Comparison of ENCODE assay signal across 11 cellular contexts in the genomic region with DNA sequence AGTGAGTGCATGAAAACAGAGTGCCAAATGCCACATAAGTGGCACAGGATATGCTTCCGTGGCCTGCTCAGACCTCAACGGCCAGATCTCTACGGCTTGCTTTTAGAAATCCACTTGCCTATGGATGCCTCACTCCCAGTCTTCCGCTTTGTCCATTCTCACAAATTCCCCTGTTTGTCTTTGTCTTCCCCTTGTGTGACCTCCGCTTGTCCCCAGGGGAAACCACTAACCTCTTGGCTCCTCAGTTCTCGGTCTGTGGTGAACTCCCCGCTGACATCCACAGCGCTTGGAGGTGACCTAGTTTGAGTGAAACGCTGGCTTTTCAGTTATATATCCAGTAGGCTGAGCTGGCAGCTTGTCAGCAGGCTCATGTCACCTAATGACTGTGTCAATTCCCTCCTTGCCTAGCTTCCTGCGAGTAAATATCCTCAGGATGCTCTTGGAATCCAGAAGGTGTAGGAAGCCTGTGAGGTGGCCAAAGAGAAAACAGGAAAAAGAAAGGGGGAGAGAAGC.
A peak's percentile ranks its signal among the peaks of the same experiment; 100 is the strongest.
DNase-seq lines count a peak whose midpoint lies in the region; ATAC-seq and TF ChIP-seq lines count a peak whose summit lies in the region.
"Had no signal": no experiment of that assay in that cellular context is flagged by ENCODE, and none has a peak within 500 bp of the region (broad histone marks: within the 10 kb centered on the region; RNA-seq: fewer than 3 reads in every experiment).

No MANE protein-coding gene starts in this region.

- H3K9me3 ChIP-seq in stomach (no peaks in the 10 kb centered on the region), tibial nerve (no peaks in the 10 kb centered on the region)
- H3K9me3 ChIP-seq: Peyer's patch had no signal

- WGBS in stomach, 5 donors = 61 to 73% (median 68%) methylated on average over 10 of the region's 10 CpGs
- 46 to 60% methylated on average over 10 of the region's 10 CpGs for WGBS in tibial nerve, 2 donors

- no peak for ATAC-seq in GM18909 (IDR thresholded peaks at IDR 0.05; ENCODE audit: poor library complexity, unreplicated experiment)

- TF ChIP-seq CTCF in stomach (IDR thresholded peaks at IDR 0.05) (no peak), tibial nerve (IDR thresholded peaks at IDR 0.05) (no peak)

- H3K4me1 Mint-ChIP-seq in activated T-helper 1 cell treated with anti-CD3 and anti-CD28 coated beads, Interleukin-12 subunit alpha, Interleukin-12 subunit beta, Interleukin-2, Interleukin-4 antibody, amounts not matched to agents 30 ng/mL and 10 ng/mL and 1 ng/mL, durations not matched to agents 14 hours and 24 hours and 36 hours (ENCODE audit: low read depth) = peaks cover 41% of the 10 kb centered on the region

- no peak for TF ChIP-seq EP300 in stomach (IDR thresholded peaks at IDR 0.05)
- no peak for TF ChIP-seq EP300 in tibial nerve (IDR thresholded peaks at IDR 0.05)

- H3K27me3 ChIP-seq in stomach = no peaks in the 10 kb centered on the region
- H3K27me3 ChIP-seq in tibial nerve = no peaks in the 10 kb centered on the region
- H3K27me3 ChIP-seq: Peyer's patch had no signal

- H3K27ac ChIP-seq in stomach (peak overlapping the region in 3 of 5 donors; percentile 51 to 68 (median 52)), tibial nerve (peak overlapping the region in 1 of 4 donors; percentile 59)

- H3K36me3 ChIP-seq in stomach (no peaks in the 10 kb centered on the region), tibial nerve (no peaks in the 10 kb centered on the region)
- H3K36me3 ChIP-seq: Peyer's patch had no signal

- TF ChIP-seq POLR2A in stomach (IDR thresholded peaks at IDR 0.05) (no peak), tibial nerve (IDR thresholded peaks at IDR 0.05) (no peak)

- no peaks in the 10 kb centered on the region for H3K36me3 Mint-ChIP-seq in activated T-helper 1 cell treated with anti-CD3 and anti-CD28 coated beads, Interleukin-12 subunit alpha, Interleukin-12 subunit beta, Interleukin-2, Interleukin-4 antibody, amounts not matched to agents 30 ng/mL and 10 ng/mL and 1 ng/mL, durations not matched to agents 14 hours and 24 hours and 36 hours (ENCODE audit: low read depth)

- H3K27ac Mint-ChIP-seq in activated T-helper 1 cell treated with anti-CD3 and anti-CD28 coated beads, Interleukin-12 subunit alpha, Interleukin-12 subunit beta, Interleukin-2, Interleukin-4 antibody, amounts not matched to agents 30 ng/mL and 10 ng/mL and 1 ng/mL, durations not matched to agents 14 hours and 24 hours and 36 hours = peak overlapping the region; percentile 19

- DNase-seq in activated CD8-positive, alpha-beta memory T cell treated with anti-CD3 and anti-CD28 coated beads, Interleukin-2, amount 50 U/mL, for 4 hours = peak; percentile 31
- DNase-seq in activated CD8-positive, alpha-beta memory T cell treated with anti-CD3 and anti-CD28 coated beads for 24 hours = no peak
- no peak for DNase-seq in activated T-helper 1 cell treated with anti-CD3 and anti-CD28 coated beads, Interleukin-12 subunit alpha, Interleukin-12 subunit beta, Interleukin-2, Interleukin-4 antibody, amounts not matched to agents 30 ng/mL and 10 ng/mL and 1 ng/mL, durations not matched to agents 14 hours and 24 hours and 36 hours (ENCODE audit: low spot score)
- DNase-seq in hepatic stellate cell (ENCODE audit: low spot score) = peak; percentile 58
- peak; percentile 51 for DNase-seq in stomach
- DNase-seq in tibial nerve (ENCODE audit: low spot score in 2 of 2) = no peak
- DNase-seq in NCI-H2196 treated with DMSO at 0.1 percent for 48 hours (lab: John Stamatoyannopoulos, UW; ENCODE audit: unreplicated experiment) = no peak
- DNase-seq: GOT3 had no signal

- peaks cover 8% of the 10 kb centered on the region for H3K9me3 Mint-ChIP-seq in activated T-helper 1 cell treated with anti-CD3 and anti-CD28 coated beads, Interleukin-12 subunit alpha, Interleukin-12 subunit beta, Interleukin-2, Interleukin-4 antibody, amounts not matched to agents 30 ng/mL and 10 ng/mL and 1 ng/mL, durations not matched to agents 14 hours and 24 hours and 36 hours

- H3K4me3 ChIP-seq in stomach (no peak overlapping the region), tibial nerve (no peak overlapping the region)
- H3K4me3 ChIP-seq: Peyer's patch, skin epidermis had no signal

- H3K4me1 ChIP-seq in stomach = peaks cover 4 to 5% (median 4%) of the 10 kb centered on the region in 4 donors
- H3K4me1 ChIP-seq in tibial nerve = peaks cover 0 to under 1% (median 0%) of the 10 kb centered on the region in 4 donors

- intact Hi-C loops in activated T-helper 1 cell treated with anti-CD3 and anti-CD28 coated beads, Interleukin-12 subunit alpha, Interleukin-12 subunit beta, Interleukin-2, Interleukin-4 antibody, amounts not matched to agents 30 ng/mL and 10 ng/mL and 1 ng/mL, durations not matched to agents 14 hours and 24 hours and 36 hours (cut with micrococcal nuclease) = no loop called here
- intact Hi-C loops in stomach (cut with DNase I; ENCODE audit: low total_unique reads) = no loop called here

- H3K27me3 Mint-ChIP-seq in activated T-helper 1 cell treated with anti-CD3 and anti-CD28 coated beads, Interleukin-12 subunit alpha, Interleukin-12 subunit beta, Interleukin-2, Interleukin-4 antibody, amounts not matched to agents 30 ng/mL and 10 ng/mL and 1 ng/mL, durations not matched to agents 14 hours and 24 hours and 36 hours (ENCODE audit: insufficient read depth) = peaks cover 2% of the 10 kb centered on the region

- H3K4me3 Mint-ChIP-seq in activated T-helper 1 cell treated with anti-CD3 and anti-CD28 coated beads, Interleukin-12 subunit alpha, Interleukin-12 subunit beta, Interleukin-2, Interleukin-4 antibody, amounts not matched to agents 30 ng/mL and 10 ng/mL and 1 ng/mL, durations not matched to agents 14 hours and 24 hours and 36 hours = no peak overlapping the region

Comparison
In these comparisons a context has a peak if more than half of its experiments do, and no peak if none do; other contexts are left out.
1. DNase-seq: peak in activated CD8-positive, alpha-beta memory T cell treated with anti-CD3 and anti-CD28 coated beads, Interleukin-2, amount 50 U/mL, for 4 hours (single experiment), hepatic stellate cell (single experiment) and stomach (single experiment); none in activated CD8-positive, alpha-beta memory T cell treated with anti-CD3 and anti-CD28 coated beads for 24 hours (single experiment), activated T-helper 1 cell treated with anti-CD3 and anti-CD28 coated beads, Interleukin-12 subunit alpha, Interleukin-12 subunit beta, Interleukin-2, Interleukin-4 antibody, amounts not matched to agents 30 ng/mL and 10 ng/mL and 1 ng/mL, durations not matched to agents 14 hours and 24 hours and 36 hours (single experiment), tibial nerve (0 of 2) and NCI-H2196 treated with DMSO at 0.1 percent for 48 hours (single experiment).